14 cellular contexts compared by ENCODE assay signal in the genomic region with DNA sequence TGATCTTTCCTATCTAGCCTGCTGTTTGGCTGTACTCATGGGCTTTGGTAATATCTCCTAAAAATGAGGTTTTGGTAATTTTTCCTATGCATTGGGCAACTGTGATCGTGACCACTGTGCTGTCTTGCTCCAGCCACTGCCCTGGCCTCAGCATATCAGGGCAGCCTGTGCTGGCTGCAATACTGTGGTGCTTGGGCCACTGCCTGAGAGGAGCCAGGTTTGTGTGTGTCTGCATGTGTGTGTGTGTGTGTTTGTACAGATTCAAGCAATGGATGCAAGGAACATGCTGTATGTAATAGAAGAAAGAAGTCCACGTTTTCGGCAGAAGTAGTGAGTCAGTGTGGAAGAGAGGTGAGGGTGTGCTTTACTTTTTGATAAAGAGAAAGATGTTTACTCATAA. TPM values are rescaled to one million over a fixed set of nuclear protein-coding genes. Genes with fewer than 3 reads are reported as not detected.
A peak's percentile ranks its signal among the peaks of the same experiment; 100 is the strongest.
DNase-seq lines count a peak whose midpoint lies in the region; ATAC-seq and TF ChIP-seq lines count a peak whose summit lies in the region.
"Had no signal": no experiment of that assay in that cellular context is flagged by ENCODE, and none has a peak within 500 bp of the region (broad histone marks: within the 10 kb centered on the region; RNA-seq: fewer than 3 reads in every experiment).

No MANE protein-coding gene starts in this region.

- TF ChIP-seq POLR2A in body of pancreas (IDR thresholded peaks at IDR 0.05): no peak

- H3K27ac Mint-ChIP-seq in HFFc6 (peak overlapping the region; percentile 5; the same call in 1 of the 2 replicates), CD14-positive monocyte (peak overlapping the region in 1 of 7 donors; percentile 32)
- H3K27ac Mint-ChIP-seq: activated CD8-positive, alpha-beta memory T cell treated with anti-CD3 and anti-CD28 coated beads, Interleukin-2, amount 10 ng/mL, durations not matched to agents 7 days and 5 days; stimulated activated memory B cell treated with anti-CD40 and anti-IgM and Interleukin-4, amounts not matched to agents 10 μg/mL and 1 μg/mL and 100 μg/mL, for 72 hours had no signal

- no peak for TF ChIP-seq CTCF in HFFc6 (IDR thresholded peaks at IDR 0.05)
- no peak for TF ChIP-seq CTCF in body of pancreas (IDR thresholded peaks at IDR 0.05)
- TF ChIP-seq CTCF in CD14-positive monocyte (IDR thresholded peaks at IDR 0.05): no peak

- H3K4me2 ChIP-seq in trophoblast cell (ENCODE audit: low read length): no peak overlapping the region
- H3K4me2 ChIP-seq: BLaER1 had no signal

- H2AK5ac ChIP-seq in trophoblast cell (ENCODE audit: low read length): no peak overlapping the region

- no peak overlapping the region for H3K9ac ChIP-seq in trophoblast cell (ENCODE audit: low read length)
- H3K9ac ChIP-seq: BLaER1 had no signal

- no peak overlapping the region for H4K8ac ChIP-seq in trophoblast cell (ENCODE audit: low read depth, low read length)

- H3K36me3 Mint-ChIP-seq in HFFc6 (ENCODE audit: low read depth): peaks cover 16% of the 10 kb centered on the region
- H3K36me3 Mint-ChIP-seq in CD14-positive monocyte: peaks cover 62 to 91% of the 10 kb centered on the region in 2 donors

- no peaks in the 10 kb centered on the region for H3K79me1 ChIP-seq in trophoblast cell (ENCODE audit: low read length)

- H3K4ac ChIP-seq in trophoblast cell (ENCODE audit: low read depth, low read length): no peak overlapping the region

- no peaks in the 10 kb centered on the region for H3K9me3 ChIP-seq in body of pancreas
- no peaks in the 10 kb centered on the region for H3K9me3 ChIP-seq in trophoblast cell (ENCODE audit: insufficient read depth, low read depth, low read length)
- H3K9me3 ChIP-seq: BLaER1, HAP-1 had no signal

- H3K9me3 Mint-ChIP-seq in HFFc6 (no peaks in the 10 kb centered on the region), CD14-positive monocyte (no peaks in the 10 kb centered on the region)
- H3K9me3 Mint-ChIP-seq: stimulated activated memory B cell treated with anti-CD40 and anti-IgM and Interleukin-4, amounts not matched to agents 10 μg/mL and 1 μg/mL and 100 μg/mL, for 72 hours had no signal

- H3K14ac ChIP-seq in trophoblast cell (ENCODE audit: low read length): no peak overlapping the region

- H3K18ac ChIP-seq in trophoblast cell (ENCODE audit: low read length): no peak overlapping the region

- no peak overlapping the region for H2BK120ac ChIP-seq in trophoblast cell (ENCODE audit: insufficient read depth, low read length, poor library complexity)

- H3K23ac ChIP-seq in trophoblast cell (ENCODE audit: low read length): no peak overlapping the region

- no peak for DNase-seq in HFFc6
- DNase-seq in body of pancreas: no peak
- peak; percentile 45 for DNase-seq in left ventricle myocardium superior
- DNase-seq in trophoblast cell: peak; percentile 30 to 31
- no peak for DNase-seq in stimulated activated CD4-positive, alpha-beta T cell treated with anti-CD3 and anti-CD28 coated beads, Interleukin-12 subunit alpha, Interleukin-12 subunit beta, amount 100 ng/mL, for 4 hours
- DNase-seq in stimulated activated CD4-positive, alpha-beta T cell treated with anti-CD3 and anti-CD28 coated beads, Interleukin-2, amount 100 ng/mL, for 48 hours: no peak
- DNase-seq in CD14-positive monocyte (ENCODE audit: low spot score): no peak
- DNase-seq: activated CD8-positive, alpha-beta memory T cell treated with anti-CD3 and anti-CD28 coated beads, Interleukin-2, amount 10 ng/mL, durations not matched to agents 7 days and 5 days; NCI-H1105 treated with DMSO at 0.1 percent for 48 hours; NCI-H524 had no signal

- H4K12ac ChIP-seq in trophoblast cell (ENCODE audit: low read depth, low read length): no peak overlapping the region

- H3K4me3 ChIP-seq in body of pancreas (no peak overlapping the region), trophoblast cell (ENCODE audit: low read depth, low read length) (no peak overlapping the region)
- H3K4me3 ChIP-seq: BLaER1, HAP-1 had no signal

- H3K27ac ChIP-seq in body of pancreas (peak overlapping the region in 3 of 4 donors; percentile 34 to 57 (median 36)), trophoblast cell (ENCODE audit: low read depth, low read length) (no peak overlapping the region)
- H3K27ac ChIP-seq: BLaER1 had no signal

- H3K27me3 ChIP-seq in body of pancreas (no peaks in the 10 kb centered on the region), trophoblast cell (ENCODE audit: insufficient read depth, low read length) (no peaks in the 10 kb centered on the region)
- H3K27me3 ChIP-seq: BLaER1 had no signal

- peaks cover 6 to 13% of the 10 kb centered on the region in 2 donors for H3K36me3 ChIP-seq in body of pancreas (replicated peaks in 1 of 2; ENCODE audit: insufficient read depth in 1 of 2, low read depth in 2 of 2)
- peaks cover 12 to 22% of the 10 kb centered on the region in 2 experiments for H3K36me3 ChIP-seq in trophoblast cell (ENCODE audit: control insufficient read depth in 1 of 2, insufficient read depth in 2 of 2, low read length in 2 of 2)

- H3K79me2 ChIP-seq in trophoblast cell (ENCODE audit: control insufficient read depth, insufficient read depth, low read length, poor library complexity): no peaks in the 10 kb centered on the region

- no peak overlapping the region for H4K91ac ChIP-seq in trophoblast cell (ENCODE audit: low read depth, low read length)

- 72 to 73% methylated on average over 3 of the region's 3 CpGs for whole genome bisulfite sequencing in body of pancreas, 2 donors
- WGBS in trophoblast cell (ENCODE audit: extremely low coverage, insufficient coverage, insufficient read length): no CpG with 5 or more reads among the region's 3 CpGs

- no peak overlapping the region for H2AFZ ChIP-seq in trophoblast cell (ENCODE audit: insufficient read depth, low read length, poor library complexity)

- H2BK12ac ChIP-seq in trophoblast cell (ENCODE audit: low read length): no peak overlapping the region

- H3K4me3 Mint-ChIP-seq in HFFc6 (peak overlapping the region; percentile 3; the same call in 1 of the 2 replicates), CD14-positive monocyte (no peak overlapping the region)
- H3K4me3 Mint-ChIP-seq: activated CD8-positive, alpha-beta memory T cell treated with anti-CD3 and anti-CD28 coated beads, Interleukin-2, amount 10 ng/mL, durations not matched to agents 7 days and 5 days; stimulated activated memory B cell treated with anti-CD40 and anti-IgM and Interleukin-4, amounts not matched to agents 10 μg/mL and 1 μg/mL and 100 μg/mL, for 72 hours had no signal

- H3K4me1 Mint-ChIP-seq in HFFc6 (ENCODE audit: low read depth): peaks cover 54% of the 10 kb centered on the region
- H3K4me1 Mint-ChIP-seq in CD14-positive monocyte: peaks cover 3% of the 10 kb centered on the region
- H3K4me1 Mint-ChIP-seq: activated CD8-positive, alpha-beta memory T cell treated with anti-CD3 and anti-CD28 coated beads, Interleukin-2, amount 10 ng/mL, durations not matched to agents 7 days and 5 days; stimulated activated memory B cell treated with anti-CD40 and anti-IgM and Interleukin-4, amounts not matched to agents 10 μg/mL and 1 μg/mL and 100 μg/mL, for 72 hours had no signal

- intact Hi-C loops in body of pancreas (cut with DNase I) (no loop called here), left ventricle myocardium superior (cut with micrococcal nuclease) (loop anchor here (2.0 kb wide), 1 partner anchor 71 kb away; no protein-coding TSS in a partner anchor), CD14-positive monocyte (cut with micrococcal nuclease) (no loop called here)

- no peak overlapping the region for H2BK5ac ChIP-seq in trophoblast cell (ENCODE audit: low read depth, low read length, poor library complexity)

- H3K4me1 ChIP-seq in body of pancreas (peaks cover 27% of the 10 kb centered on the region), trophoblast cell (ENCODE audit: control insufficient read depth in 1 of 2, insufficient read depth in 2 of 2, low read length in 2 of 2) (peaks cover 6 to 10% of the 10 kb centered on the region in 2 experiments)
- H3K4me1 ChIP-seq: BLaER1, HAP-1 had no signal

- H3K27me3 Mint-ChIP-seq in HFFc6 (ENCODE audit: insufficient read depth): no peaks in the 10 kb centered on the region; the same call in 1 of the 2 replicates
- H3K27me3 Mint-ChIP-seq in CD14-positive monocyte (ENCODE audit: low read depth in 3 of 3): no peaks in the 10 kb centered on the region
- H3K27me3 Mint-ChIP-seq: activated CD8-positive, alpha-beta memory T cell treated with anti-CD3 and anti-CD28 coated beads, Interleukin-2, amount 10 ng/mL, durations not matched to agents 7 days and 5 days; stimulated activated memory B cell treated with anti-CD40 and anti-IgM and Interleukin-4, amounts not matched to agents 10 μg/mL and 1 μg/mL and 100 μg/mL, for 72 hours had no signal

- ATAC-seq in body of pancreas (no peak), left ventricle myocardium superior (peak; percentile 69), HG03432 (IDR thresholded peaks at IDR 0.05; ENCODE audit: unreplicated experiment) (no peak)
- ATAC-seq: activated CD8-positive, alpha-beta memory T cell treated with anti-CD3 and anti-CD28 coated beads, Interleukin-2, amount 10 ng/mL, durations not matched to agents 7 days and 5 days; stimulated activated memory B cell treated with anti-CD40 and anti-IgM and Interleukin-4, amounts not matched to agents 10 μg/mL and 1 μg/mL and 100 μg/mL, for 72 hours had no signal

RNA-seq across cellular contexts. Expression of gene ERG28, which starts 13.0 kb away (rescaled TPM):
- total RNA-seq in HFFc6 (2021; fragmentation: NEBNext Ultra II Directional; extraction: Animal tissue kit (Norgen Biotek cat#: 25700)): 10 to 100 TPM; 14.1 to 18.2 (median 15.6) TPM
- total RNA-seq in body of pancreas (1 to 10 TPM; 8.6 to 8.8 TPM), left ventricle myocardium superior (6.2 TPM)
- polyA plus RNA-seq in trophoblast cell (2013): 63.2 and 64.2 TPM in 2 replicates
- 1 to 10 TPM; 5.7 to 8.2 TPM for polyA plus RNA-seq in CD14-positive monocyte

RNA-seq across cellular contexts. Expression of gene TTLL5, which starts 13.4 kb away (rescaled TPM):
- 10 to 100 TPM; 22.0 to 28.9 (median 25.0) TPM for total RNA-seq in HFFc6 (2021; fragmentation: NEBNext Ultra II Directional; extraction: Animal tissue kit (Norgen Biotek cat#: 25700))
- total RNA-seq in body of pancreas (10 to 100 TPM; 21.0 to 21.8 TPM), left ventricle myocardium superior (15.8 TPM)
- polyA plus RNA-seq in trophoblast cell (2013): 26.0 and 27.2 TPM in 2 replicates
- polyA plus RNA-seq in CD14-positive monocyte: 1 to 10 TPM; 4.2 to 4.7 TPM

Comparison
In these comparisons a context has a peak if more than half of its experiments do, and no peak if none do; other contexts are left out.
1. DNase-seq: peak in left ventricle myocardium superior (single experiment) and trophoblast cell (2 of 2); none in HFFc6 (single experiment), body of pancreas (0 of 4), stimulated activated CD4-positive, alpha-beta T cell treated with anti-CD3 and anti-CD28 coated beads, Interleukin-12 subunit alpha, Interleukin-12 subunit beta, amount 100 ng/mL, for 4 hours (single experiment), stimulated activated CD4-positive, alpha-beta T cell treated with anti-CD3 and anti-CD28 coated beads, Interleukin-2, amount 100 ng/mL, for 48 hours (0 of 2) and CD14-positive monocyte (single experiment).